Comparison of ENCODE assay signal across 8 cellular contexts in the genomic region with DNA sequence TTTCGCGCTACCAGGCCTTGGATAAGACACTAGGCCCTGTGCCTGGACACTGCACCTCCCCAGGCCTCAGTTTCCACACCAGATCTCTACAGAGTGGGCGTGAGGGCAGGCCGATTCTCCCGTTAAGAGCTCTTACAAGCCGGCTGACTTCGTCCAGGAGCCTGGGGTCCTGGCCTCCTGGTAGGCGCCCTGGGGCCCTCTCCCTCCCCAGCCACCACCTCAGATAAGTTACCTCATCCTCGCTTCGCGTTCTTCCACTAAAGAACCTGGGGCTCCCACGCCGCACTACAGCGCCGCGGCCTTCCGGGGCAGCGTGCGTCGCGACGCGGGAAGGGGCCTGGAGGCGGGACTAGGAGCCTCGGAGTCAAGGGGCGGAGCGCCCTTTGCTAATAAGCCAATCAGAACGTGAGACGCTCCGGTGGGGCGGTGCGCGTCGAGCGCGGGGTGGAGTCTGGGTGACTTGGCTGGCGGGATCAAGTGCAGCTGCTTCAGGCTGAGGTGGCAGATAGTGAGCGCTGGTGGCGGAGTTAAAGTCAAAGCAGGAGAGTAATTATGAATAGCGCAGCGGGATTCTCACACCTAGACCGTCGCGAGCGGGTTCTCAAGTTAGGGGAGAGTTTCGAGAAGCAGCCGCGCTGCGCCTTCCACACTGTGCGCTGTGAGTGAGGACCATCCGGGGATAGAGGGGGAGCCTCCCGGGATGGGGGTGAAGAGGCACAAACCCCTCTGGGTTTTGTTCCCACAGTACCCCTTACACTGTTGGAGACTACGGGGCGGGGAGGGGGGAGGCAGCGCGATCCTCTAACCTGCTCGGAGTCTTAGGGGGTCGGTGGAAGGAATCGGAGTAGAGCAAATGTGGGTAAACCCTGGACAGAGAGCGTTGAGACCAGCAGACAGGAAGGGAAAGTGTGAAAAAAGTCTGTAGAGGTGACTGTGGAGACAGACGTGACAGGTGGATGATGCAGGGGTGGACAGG. TPM values are rescaled to one million over a fixed set of nuclear protein-coding genes. Genes with fewer than 3 reads are reported as not detected.
A peak's percentile ranks its signal among the peaks of the same experiment; 100 is the strongest.
DNase-seq lines count a peak whose midpoint lies in the region; ATAC-seq and TF ChIP-seq lines count a peak whose summit lies in the region.

Gene EAF2, plus strand, starts transcription at position 476 of the 976 bp plus-strand sequence. Its CDS starts 77 bp downstream, at position 553.
Gene IQCB1, minus strand, starts transcription at position 327 of the 976 bp plus-strand sequence. CDS start 6,100 bp downstream, outside the sequence.

- H3K36me3 ChIP-seq in vagina = peaks cover 0 to 12% of the 10 kb centered on the region in 2 donors

- ATAC-seq in GM18498 (IDR thresholded peaks at IDR 0.05; ENCODE audit: unreplicated experiment) (peak; percentile 98), HG02938 (IDR thresholded peaks at IDR 0.05; ENCODE audit: unreplicated experiment) (peak; percentile 98), right cardiac atrium (peak; percentile 100)

- H3K27me3 ChIP-seq in right cardiac atrium (ENCODE audit: control insufficient read depth, insufficient read depth) = no peaks in the 10 kb centered on the region
- H3K27me3 ChIP-seq in vagina = no peaks in the 10 kb centered on the region

- H3K4me3 ChIP-seq in right cardiac atrium (ENCODE audit: low read length) (peak within 1 kb of the TSS; percentile 71), vagina (peak within 1 kb of the TSS; percentile 59 to 61)

- DNase-seq in NCI-H187 (lab: John Stamatoyannopoulos, UW) (peak; percentile 82 to 88), T-helper 2 cell (peak; percentile 84 to 98 (median 93)), anterior cingulate cortex (lab: John Stamatoyannopoulos, UW) (peak; percentile 60 to 98 (median 93)), right cardiac atrium (peak; percentile 95 to 99 (median 98)), pulmonary artery endothelial cell (ENCODE audit: low read depth, low spot score) (peak; percentile 89), vagina (ENCODE audit: extremely low spot score in 2 of 2) (peak in 1 of 2 donors; percentile 97)

- H3K4me1 ChIP-seq in right cardiac atrium (ENCODE audit: control insufficient read depth, insufficient read depth, low read length) (no peaks in the 10 kb centered on the region), vagina (peaks cover 26% of the 10 kb centered on the region)

- H3K9me3 ChIP-seq in right cardiac atrium (ENCODE audit: control insufficient read depth, low read length) (no peaks in the 10 kb centered on the region), vagina (no peaks in the 10 kb centered on the region)

- peak in 1 of 2 donors; percentile 68 for TF ChIP-seq POLR2A in vagina (IDR thresholded peaks at IDR 0.05)

- WGBS in right cardiac atrium = under 1% methylated on average over 61 of the region's 61 CpGs

- peak within 1 kb of the TSS; percentile 49 for H3K27ac ChIP-seq in right cardiac atrium (ENCODE audit: low read length)
- peak within 1 kb of the TSS; percentile 61 for H3K27ac ChIP-seq in vagina

- intact Hi-C loops in right cardiac atrium (cut with DNase I) (no loop called here), vagina (cut with DNase I) (no loop called here)

- no peak for TF ChIP-seq CTCF in vagina (IDR thresholded peaks at IDR 0.05)

RNA-seq across cellular contexts. Expression of gene EAF2, which starts in this region (rescaled TPM):
- total RNA-seq in right cardiac atrium = 1 to 10 TPM; 4.4 to 7.1 (median 5.3) TPM
- polyA plus RNA-seq in right cardiac atrium = 6.0 TPM
- total RNA-seq in pulmonary artery endothelial cell = 1.4 and 3.5 TPM in 2 replicates
- total RNA-seq in vagina = 2.2 TPM

RNA-seq across cellular contexts. Expression of gene IQCB1, which starts in this region (rescaled TPM):
- 10 to 100 TPM in 1 of 4 donors, 1 to 10 TPM in 3; 8.9 to 10.2 (median 9.4) TPM for total RNA-seq in right cardiac atrium
- polyA plus RNA-seq in right cardiac atrium = 5.9 TPM
- 11.8 and 14.6 TPM in 2 replicates for total RNA-seq in pulmonary artery endothelial cell
- total RNA-seq in vagina = 12.3 TPM
